ENCODE assay signal across 27 cellular contexts in the genomic region with DNA sequence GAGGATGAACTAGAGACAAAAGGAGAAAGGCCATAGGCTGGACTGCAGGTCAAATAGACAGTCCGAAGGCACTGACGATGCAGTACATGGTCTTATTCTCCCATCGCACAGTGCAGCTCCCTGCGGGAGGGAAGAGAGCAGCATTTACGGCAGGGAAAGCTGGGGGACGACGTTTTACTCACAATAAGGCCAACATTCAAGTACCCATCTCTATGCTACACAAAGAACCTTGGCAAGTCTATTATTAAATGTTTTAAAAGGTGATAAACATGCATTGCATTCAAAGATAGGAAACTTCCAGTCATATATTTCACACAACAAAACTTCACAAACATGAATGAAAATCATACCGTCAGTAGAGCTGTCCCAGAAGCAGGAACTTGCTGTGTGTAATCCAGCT. TPM values are rescaled to one million over a fixed set of nuclear protein-coding genes. Genes with fewer than 3 reads are reported as not detected.
A peak's percentile ranks its signal among the peaks of the same experiment; 100 is the strongest.
DNase-seq lines count a peak whose midpoint lies in the region; ATAC-seq lines count a peak whose summit lies in the region.
"Had no signal": no experiment of that assay in that cellular context is flagged by ENCODE, and none has a peak within 500 bp of the region (broad histone marks: within the 10 kb centered on the region; RNA-seq: fewer than 3 reads in every experiment).

No MANE protein-coding gene starts in this region.

- H3K27me3 Mint-ChIP-seq in stimulated activated naive CD8-positive, alpha-beta T cell treated with anti-CD3 and anti-CD28 coated beads, Interleukin-15, Interleukin-2, amounts not matched to agents 100 ng/mL and 50 ng/mL, for 24 hours: no peaks in the 10 kb centered on the region
- no peaks in the 10 kb centered on the region for H3K27me3 Mint-ChIP-seq in stimulated activated naive CD8-positive, alpha-beta T cell treated with anti-CD3 and anti-CD28 coated beads, Interleukin-15, amount 100 ng/mL, for 72 hours
- no peaks in the 10 kb centered on the region for H3K27me3 Mint-ChIP-seq in T-helper 17 cell

- H3K27ac Mint-ChIP-seq in stimulated activated naive CD8-positive, alpha-beta T cell treated with anti-CD3 and anti-CD28 coated beads, Interleukin-15, Interleukin-2, amounts not matched to agents 100 ng/mL and 50 ng/mL, for 24 hours: peak overlapping the region; percentile 32
- H3K27ac Mint-ChIP-seq in stimulated activated naive CD8-positive, alpha-beta T cell treated with anti-CD3 and anti-CD28 coated beads, Interleukin-15, amount 100 ng/mL, for 72 hours: peak overlapping the region in 1 of 2 donors; percentile 77
- H3K27ac Mint-ChIP-seq in T-helper 17 cell: peak overlapping the region; percentile 92

- 94% methylated on average over 8 of the region's 8 CpGs for WGBS in right cardiac atrium

- H3K4me1 Mint-ChIP-seq in stimulated activated naive CD8-positive, alpha-beta T cell treated with anti-CD3 and anti-CD28 coated beads, Interleukin-15, Interleukin-2, amounts not matched to agents 100 ng/mL and 50 ng/mL, for 24 hours (ENCODE audit: low read depth): peaks cover 66% of the 10 kb centered on the region
- H3K4me1 Mint-ChIP-seq in stimulated activated naive CD8-positive, alpha-beta T cell treated with anti-CD3 and anti-CD28 coated beads, Interleukin-15, amount 100 ng/mL, for 72 hours: peaks cover 67% of the 10 kb centered on the region
- H3K4me1 Mint-ChIP-seq in T-helper 17 cell: peaks cover 41% of the 10 kb centered on the region

- H3K36me3 Mint-ChIP-seq in stimulated activated naive CD8-positive, alpha-beta T cell treated with anti-CD3 and anti-CD28 coated beads, Interleukin-15, Interleukin-2, amounts not matched to agents 100 ng/mL and 50 ng/mL, for 24 hours (ENCODE audit: low read depth): peaks cover 76% of the 10 kb centered on the region
- peaks cover 8% of the 10 kb centered on the region for H3K36me3 Mint-ChIP-seq in T-helper 17 cell (ENCODE audit: low read depth)

- no peaks in the 10 kb centered on the region for H3K9me3 ChIP-seq in T-helper 17 cell (ENCODE audit: control insufficient read depth, low read length, poor library complexity, severe bottlenecking)
- no peaks in the 10 kb centered on the region for H3K9me3 ChIP-seq in right cardiac atrium (ENCODE audit: control insufficient read depth, low read length)
- H3K9me3 ChIP-seq: heart left ventricle, lower lobe of right lung, neutrophil, prostate gland, sigmoid colon, testis had no signal

- H3K27ac ChIP-seq in right cardiac atrium (ENCODE audit: low read length): no peak overlapping the region
- H3K27ac ChIP-seq: foreskin keratinocyte, heart left ventricle, KMS-11, lower lobe of right lung, neutrophil, prostate gland, sigmoid colon, testis had no signal

- intact Hi-C loops in right cardiac atrium (cut with DNase I): no loop called here

- H3K27me3 ChIP-seq in right cardiac atrium (ENCODE audit: control insufficient read depth, insufficient read depth): no peaks in the 10 kb centered on the region
- H3K27me3 ChIP-seq: foreskin keratinocyte, heart left ventricle, neutrophil, sigmoid colon, testis had no signal

- H3K9me3 Mint-ChIP-seq in stimulated activated naive CD8-positive, alpha-beta T cell treated with anti-CD3 and anti-CD28 coated beads, Interleukin-15, Interleukin-2, amounts not matched to agents 100 ng/mL and 50 ng/mL, for 24 hours: no peaks in the 10 kb centered on the region
- no peaks in the 10 kb centered on the region for H3K9me3 Mint-ChIP-seq in stimulated activated naive CD8-positive, alpha-beta T cell treated with anti-CD3 and anti-CD28 coated beads, Interleukin-15, amount 100 ng/mL, for 72 hours

- H3K4me3 Mint-ChIP-seq in stimulated activated naive CD8-positive, alpha-beta T cell treated with anti-CD3 and anti-CD28 coated beads, Interleukin-15, Interleukin-2, amounts not matched to agents 100 ng/mL and 50 ng/mL, for 24 hours: no peak overlapping the region
- H3K4me3 Mint-ChIP-seq in stimulated activated naive CD8-positive, alpha-beta T cell treated with anti-CD3 and anti-CD28 coated beads, Interleukin-15, amount 100 ng/mL, for 72 hours: no peak overlapping the region
- no peak overlapping the region for H3K4me3 Mint-ChIP-seq in T-helper 17 cell

- H3K4me1 ChIP-seq in right cardiac atrium (ENCODE audit: control insufficient read depth, insufficient read depth, low read length): peaks cover 15% of the 10 kb centered on the region
- H3K4me1 ChIP-seq: prostate gland had no signal

- ATAC-seq in stimulated activated naive CD8-positive, alpha-beta T cell treated with anti-CD3 and anti-CD28 coated beads, Interleukin-15, amount 100 ng/mL, for 72 hours: no peak
- ATAC-seq in T-helper 17 cell: no peak
- no peak for ATAC-seq in GM21619 (IDR thresholded peaks at IDR 0.05; ENCODE audit: unreplicated experiment)
- ATAC-seq in right cardiac atrium: no peak
- ATAC-seq: esophagus mucosa, foreskin keratinocyte, heart left ventricle, lower lobe of right lung had no signal

- DNase-seq in stimulated activated naive CD8-positive, alpha-beta T cell treated with anti-CD3 and anti-CD28 coated beads, Interleukin-15, amount 100 ng/mL, for 72 hours: no peak
- DNase-seq in T-helper 17 cell (no peak), islet precursor cell (peak; percentile 16), middle frontal gyrus (ENCODE audit: extremely low spot score, low spot score) (no peak), right cardiac atrium (no peak)
- DNase-seq: activated CD4-positive, CD25-positive, alpha-beta regulatory T cell treated with anti-CD3 and anti-CD28 coated beads, Interleukin-2, amount 50 U/mL, for 72 hours; activated effector memory CD4-positive, alpha-beta T cell treated with Interleukin-2 at 50 U/mL for 16 hours; anterior cingulate cortex; C1 segment of cervical spinal cord; cortex of kidney; foreskin keratinocyte; heart left ventricle; lower lobe of right lung; NCI-H1436; NCI-H2081 treated with DMSO at 0.1 percent for 48 hours; NCI-H226; NCI-H774; sigmoid colon; stimulated activated CD4-positive, alpha-beta T cell treated with anti-CD3 and anti-CD28 coated beads, Interleukin-4, amount 100 ng/mL, for 4 hours; stimulated activated naive CD4-positive, alpha-beta T cell; testis had no signal

- H3K4me3 ChIP-seq in right cardiac atrium (ENCODE audit: low read length): no peak overlapping the region
- H3K4me3 ChIP-seq: heart left ventricle, lower lobe of right lung, prostate gland, sigmoid colon, testis had no signal

RNA-seq across cellular contexts. Expression of a gene that starts 7.8 kb away (rescaled TPM):
- 100 to 1,000 TPM in 1 of 2 donors, 10 to 100 TPM in 1; 87.2 to 107 TPM for total RNA-seq in T-helper 17 cell
- 100 to 1,000 TPM in 3 of 4 donors, 10 to 100 TPM in 1; 97.7 to 115 (median 105) TPM for total RNA-seq in right cardiac atrium
- polyA plus RNA-seq in right cardiac atrium: 148 TPM

RNA-seq across cellular contexts. Expression of a gene that starts 13.1 kb away (rescaled TPM):
- total RNA-seq in T-helper 17 cell: 10 to 100 TPM; 28.9 to 36.1 TPM
- 10 to 100 TPM in 2 of 4 donors, 1 to 10 TPM in 2; 5.1 to 10.4 (median 10.0) TPM for total RNA-seq in right cardiac atrium
- 5.0 TPM for polyA plus RNA-seq in right cardiac atrium
